Comparison of ENCODE assay signal across 1 cellular context in the genomic region with DNA sequence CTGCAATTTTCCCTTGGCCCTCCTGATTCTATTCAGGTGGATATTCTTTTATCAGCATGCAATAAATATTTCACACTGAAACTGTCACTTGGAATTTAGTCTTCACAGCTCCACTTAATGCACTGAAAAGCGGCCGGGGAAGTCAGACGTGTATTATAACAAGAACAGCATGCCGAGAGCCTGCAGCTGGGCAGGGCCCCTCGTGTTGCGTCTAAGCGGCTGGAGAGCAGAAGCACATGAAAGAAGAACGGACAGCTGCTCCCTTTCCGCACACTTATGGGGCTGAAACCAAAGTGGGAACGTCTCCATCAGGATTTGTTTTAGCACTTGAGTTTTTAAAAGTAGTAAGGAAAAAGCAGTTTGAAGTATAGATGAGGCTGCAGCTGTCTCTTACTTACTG.
TF ChIP-seq lines count a peak whose summit lies in the region.

No MANE protein-coding gene starts in this region.

TF ChIP-seq in GM23338, 12 proteins besides CTCF, POLR2A, EP300 and RAD21 (continued from another document):
- no peak for TF ChIP-seq ZNF114 (CRISPR knock-in tag; IDR thresholded peaks at IDR 0.05)
- no peak for TF ChIP-seq EZH2phosphoT487 (IDR thresholded peaks at IDR 0.05; ENCODE audit: unreplicated experiment)
- no peak for TF ChIP-seq CREB1 (CRISPR knock-in tag; IDR thresholded peaks at IDR 0.05; ENCODE audit: low read depth)
- TF ChIP-seq, protein P1, sequence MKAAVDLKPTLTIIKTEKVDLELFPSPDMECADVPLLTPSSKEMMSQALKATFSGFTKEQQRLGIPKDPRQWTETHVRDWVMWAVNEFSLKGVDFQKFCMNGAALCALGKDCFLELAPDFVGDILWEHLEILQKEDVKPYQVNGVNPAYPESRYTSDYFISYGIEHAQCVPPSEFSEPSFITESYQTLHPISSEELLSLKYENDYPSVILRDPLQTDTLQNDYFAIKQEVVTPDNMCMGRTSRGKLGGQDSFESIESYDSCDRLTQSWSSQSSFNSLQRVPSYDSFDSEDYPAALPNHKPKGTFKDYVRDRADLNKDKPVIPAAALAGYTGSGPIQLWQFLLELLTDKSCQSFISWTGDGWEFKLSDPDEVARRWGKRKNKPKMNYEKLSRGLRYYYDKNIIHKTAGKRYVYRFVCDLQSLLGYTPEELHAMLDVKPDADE (IDR thresholded peaks at IDR 0.05) = no peak
- TF ChIP-seq, protein P2, sequence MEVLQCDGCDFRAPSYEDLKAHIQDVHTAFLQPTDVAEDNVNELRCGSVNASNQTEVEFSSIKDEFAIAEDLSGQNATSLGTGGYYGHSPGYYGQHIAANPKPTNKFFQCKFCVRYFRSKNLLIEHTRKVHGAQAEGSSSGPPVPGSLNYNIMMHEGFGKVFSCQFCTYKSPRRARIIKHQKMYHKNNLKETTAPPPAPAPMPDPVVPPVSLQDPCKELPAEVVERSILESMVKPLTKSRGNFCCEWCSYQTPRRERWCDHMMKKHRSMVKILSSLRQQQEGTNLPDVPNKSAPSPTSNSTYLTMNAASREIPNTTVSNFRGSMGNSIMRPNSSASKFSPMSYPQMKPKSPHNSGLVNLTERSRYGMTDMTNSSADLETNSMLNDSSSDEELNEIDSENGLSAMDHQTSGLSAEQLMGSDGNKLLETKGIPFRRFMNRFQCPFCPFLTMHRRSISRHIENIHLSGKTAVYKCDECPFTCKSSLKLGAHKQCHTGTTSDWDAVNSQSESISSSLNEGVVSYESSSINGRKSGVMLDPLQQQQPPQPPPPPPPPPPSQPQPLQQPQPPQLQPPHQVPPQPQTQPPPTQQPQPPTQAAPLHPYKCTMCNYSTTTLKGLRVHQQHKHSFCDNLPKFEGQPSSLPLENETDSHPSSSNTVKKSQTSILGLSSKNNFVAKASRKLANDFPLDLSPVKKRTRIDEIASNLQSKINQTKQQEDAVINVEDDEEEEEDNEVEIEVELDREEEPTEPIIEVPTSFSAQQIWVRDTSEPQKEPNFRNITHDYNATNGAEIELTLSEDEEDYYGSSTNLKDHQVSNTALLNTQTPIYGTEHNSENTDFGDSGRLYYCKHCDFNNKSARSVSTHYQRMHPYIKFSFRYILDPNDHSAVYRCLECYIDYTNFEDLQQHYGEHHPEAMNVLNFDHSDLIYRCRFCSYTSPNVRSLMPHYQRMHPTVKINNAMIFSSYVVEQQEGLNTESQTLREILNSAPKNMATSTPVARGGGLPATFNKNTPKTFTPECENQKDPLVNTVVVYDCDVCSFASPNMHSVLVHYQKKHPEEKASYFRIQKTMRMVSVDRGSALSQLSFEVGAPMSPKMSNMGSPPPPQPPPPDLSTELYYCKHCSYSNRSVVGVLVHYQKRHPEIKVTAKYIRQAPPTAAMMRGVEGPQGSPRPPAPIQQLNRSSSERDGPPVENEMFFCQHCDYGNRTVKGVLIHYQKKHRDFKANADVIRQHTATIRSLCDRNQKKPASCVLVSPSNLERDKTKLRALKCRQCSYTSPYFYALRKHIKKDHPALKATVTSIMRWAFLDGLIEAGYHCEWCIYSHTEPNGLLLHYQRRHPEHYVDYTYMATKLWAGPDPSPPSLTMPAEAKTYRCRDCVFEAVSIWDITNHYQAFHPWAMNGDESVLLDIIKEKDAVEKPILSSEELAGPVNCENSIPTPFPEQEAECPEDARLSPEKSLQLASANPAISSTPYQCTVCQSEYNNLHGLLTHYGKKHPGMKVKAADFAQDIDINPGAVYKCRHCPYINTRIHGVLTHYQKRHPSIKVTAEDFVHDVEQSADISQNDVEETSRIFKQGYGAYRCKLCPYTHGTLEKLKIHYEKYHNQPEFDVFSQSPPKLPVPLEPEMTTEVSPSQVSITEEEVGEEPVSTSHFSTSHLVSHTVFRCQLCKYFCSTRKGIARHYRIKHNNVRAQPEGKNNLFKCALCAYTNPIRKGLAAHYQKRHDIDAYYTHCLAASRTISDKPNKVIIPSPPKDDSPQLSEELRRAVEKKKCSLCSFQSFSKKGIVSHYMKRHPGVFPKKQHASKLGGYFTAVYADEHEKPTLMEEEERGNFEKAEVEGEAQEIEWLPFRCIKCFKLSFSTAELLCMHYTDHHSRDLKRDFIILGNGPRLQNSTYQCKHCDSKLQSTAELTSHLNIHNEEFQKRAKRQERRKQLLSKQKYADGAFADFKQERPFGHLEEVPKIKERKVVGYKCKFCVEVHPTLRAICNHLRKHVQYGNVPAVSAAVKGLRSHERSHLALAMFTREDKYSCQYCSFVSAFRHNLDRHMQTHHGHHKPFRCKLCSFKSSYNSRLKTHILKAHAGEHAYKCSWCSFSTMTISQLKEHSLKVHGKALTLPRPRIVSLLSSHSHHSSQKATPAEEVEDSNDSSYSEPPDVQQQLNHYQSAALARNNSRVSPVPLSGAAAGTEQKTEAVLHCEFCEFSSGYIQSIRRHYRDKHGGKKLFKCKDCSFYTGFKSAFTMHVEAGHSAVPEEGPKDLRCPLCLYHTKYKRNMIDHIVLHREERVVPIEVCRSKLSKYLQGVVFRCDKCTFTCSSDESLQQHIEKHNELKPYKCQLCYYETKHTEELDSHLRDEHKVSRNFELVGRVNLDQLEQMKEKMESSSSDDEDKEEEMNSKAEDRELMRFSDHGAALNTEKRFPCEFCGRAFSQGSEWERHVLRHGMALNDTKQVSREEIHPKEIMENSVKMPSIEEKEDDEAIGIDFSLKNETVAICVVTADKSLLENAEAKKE (CRISPR knock-in tag; IDR thresholded peaks at IDR 0.05) = no peak
